Comparison of ENCODE assay signal across 8 cellular contexts in genomic region chr6:93423542-93423941, GRCh38. TPM values are rescaled to one million over a fixed set of nuclear protein-coding genes. Genes with fewer than 3 reads are reported as not detected.
DNase-seq lines count a peak whose midpoint lies in the region; ATAC-seq and TF ChIP-seq lines count a peak whose summit lies in the region.

No MANE protein-coding gene starts in this region.

- no peak overlapping the region for H3K4me3 ChIP-seq in MG63

- H3K36me3 ChIP-seq in MG63: no peaks in the 10 kb centered on the region

- DNase-seq in activated T-cell treated with anti-CD3 and anti-CD28 coated beads, Interleukin-2, amount 50 U/mL, for 48 hours: peak; percentile 19 to 21
- DNase-seq in activated T-cell treated with anti-CD3 and anti-CD28 coated beads, Interleukin-2, amount 50 U/mL, for 4 hours: no peak
- DNase-seq in MG63 (peak; percentile 57), RWPE1 (ENCODE audit: low spot score) (no peak), glomerular visceral epithelial cell (ENCODE audit: extremely low spot score) (peak; percentile 71), putamen (ENCODE audit: low spot score) (no peak), GOT3 (lab: John Stamatoyannopoulos, UW) (no peak)
- no peak for DNase-seq in stimulated activated CD4-positive, alpha-beta T cell treated with anti-CD3 and anti-CD28 coated beads, Interleukin-2, amount 100 ng/mL, for 48 hours

- H3K9me3 Mint-ChIP-seq in activated T-cell treated with anti-CD3 and anti-CD28 coated beads, Interleukin-2, amount 50 U/mL, for 4 hours: peaks cover 6% of the 10 kb centered on the region

- POLR2A ChIA-PET in RWPE1 (lab: Yijun Ruan, JAX; ENCODE audit: low non-redundant PET): no interaction called here

- TF ChIP-seq CTCF in RWPE1 (conservative IDR thresholded peaks at IDR 0.05; ENCODE audit: low read depth): peak; percentile 23; the same call in 1 of the 2 replicates

- CTCF ChIA-PET in RWPE1 (lab: Yijun Ruan, JAX): interaction anchor here (0.6 to 1.5 kb wide), 7 partner anchors 9 to 1710 kb away, joined by 3 to 6 read pairs (median 3); no protein-coding TSS in a partner anchor

- no peak overlapping the region for H3K27ac ChIP-seq in RWPE1

- ATAC-seq in activated T-cell treated with anti-CD3 and anti-CD28 coated beads, Interleukin-2, amount 50 U/mL, for 4 hours: no peak

- peaks cover 26% of the 10 kb centered on the region for H3K27me3 Mint-ChIP-seq in activated T-cell treated with anti-CD3 and anti-CD28 coated beads, Interleukin-2, amount 50 U/mL, for 4 hours (ENCODE audit: low read depth)

- H3K27me3 ChIP-seq in MG63: no peaks in the 10 kb centered on the region

- H3K4me1 Mint-ChIP-seq in activated T-cell treated with anti-CD3 and anti-CD28 coated beads, Interleukin-2, amount 50 U/mL, for 4 hours (ENCODE audit: low read depth): peaks cover 11% of the 10 kb centered on the region

- H3K36me3 Mint-ChIP-seq in activated T-cell treated with anti-CD3 and anti-CD28 coated beads, Interleukin-2, amount 50 U/mL, for 4 hours (ENCODE audit: insufficient read depth): no peaks in the 10 kb centered on the region

- H3K4me3 Mint-ChIP-seq in activated T-cell treated with anti-CD3 and anti-CD28 coated beads, Interleukin-2, amount 50 U/mL, for 4 hours: no peak overlapping the region

- H3K9me3 ChIP-seq in MG63: no peaks in the 10 kb centered on the region

RNA-seq across cellular contexts. Expression of gene EPHA7, which starts 4.2 kb away (rescaled TPM):
- not detected for total RNA-seq in activated T-cell treated with anti-CD3 and anti-CD28 coated beads, Interleukin-2, amount 50 U/mL, for 4 hours
- total RNA-seq in MG63 (2014; rRNA removed; shearing (Covaris generic); ENCODE audit: low replicate concordance): 4.3 and 7.0 TPM in 2 replicates

Comparison
In these comparisons a context has a peak if more than half of its experiments do, and no peak if none do; other contexts are left out.
1. DNase-seq: peak in activated T-cell treated with anti-CD3 and anti-CD28 coated beads, Interleukin-2, amount 50 U/mL, for 48 hours (2 of 2), MG63 (single experiment) and glomerular visceral epithelial cell (single experiment); none in activated T-cell treated with anti-CD3 and anti-CD28 coated beads, Interleukin-2, amount 50 U/mL, for 4 hours (single experiment), RWPE1 (single experiment), putamen (single experiment), stimulated activated CD4-positive, alpha-beta T cell treated with anti-CD3 and anti-CD28 coated beads, Interleukin-2, amount 100 ng/mL, for 48 hours (0 of 2) and GOT3 (single experiment).